In genomic region chr3:54047568-54047967, GRCh38 we compare ENCODE assay signal across 20 cellular contexts.
DNase-seq lines count a peak whose midpoint lies in the region; ATAC-seq, FAIRE-seq and TF ChIP-seq lines count a peak whose summit lies in the region.
"Had no signal": no experiment of that assay in that cellular context is flagged by ENCODE, and none has a peak within 500 bp of the region (broad histone marks: within the 10 kb centered on the region; RNA-seq: fewer than 3 reads in every experiment).

No MANE protein-coding gene starts in this region.

- no peak overlapping the region for H2AFZ ChIP-seq in hepatocyte

- FAIRE-seq in bronchial epithelial cell (lab: Jason Lieb, UNC): no peak
- FAIRE-seq: GM18507 had no signal

- no peaks in the 10 kb centered on the region for H3K27me3 ChIP-seq in BLaER1 treated with 17β-estradiol and CSF1 and Interleukin-3, amounts not matched to agents 10 nM and 100 nM
- H3K27me3 ChIP-seq in bronchial epithelial cell (ENCODE audit: control insufficient read depth, insufficient read depth, low read length) (no peaks in the 10 kb centered on the region), hepatocyte (peaks cover 7% of the 10 kb centered on the region)

- no peak for ATAC-seq in stimulated activated naive B cell treated with anti-CD40 and anti-IgM and Interleukin-4, amounts not matched to agents 10 μg/mL and 1 μg/mL and 100 μg/mL, for 72 hours (replicated peaks)

- DNase-seq in M059J (ENCODE audit: low read depth) (peak; percentile 29), bronchial epithelial cell (ENCODE audit: low read depth) (peak; percentile 59), hepatocyte (ENCODE audit: low spot score) (no peak), KG1 (lab: John Stamatoyannopoulos, UW) (no peak), EL (no peak)
- DNase-seq in stimulated activated naive B cell treated with anti-CD40 and anti-IgM and Interleukin-4, amounts not matched to agents 10 μg/mL and 1 μg/mL and 100 μg/mL, for 72 hours: no peak
- DNase-seq: DMS153, DND-41, H7, KBM-7, NCI-H1092, NCI-H1417 treated with DMSO at 0.1 percent for 48 hours, NCI-H1694 treated with DMSO at 0.1 percent for 48 hours, NCI-H2081, NCI-H2227 treated with DMSO at 0.1 percent for 48 hours, NCI-H526 treated with DMSO at 0.1 percent for 48 hours, SHP77 treated with DMSO at 0.1 percent for 48 hours had no signal

- TF ChIP-seq CTCF in bronchial epithelial cell (IDR thresholded peaks at IDR 0.05; ENCODE audit: insufficient read depth, low read length, severe bottlenecking): no peak
- no peak for TF ChIP-seq CTCF in hepatocyte (IDR thresholded peaks at IDR 0.05; ENCODE audit: poor library complexity)

- H3K4me3 Mint-ChIP-seq in stimulated activated naive B cell treated with anti-CD40 and anti-IgM and Interleukin-4, amounts not matched to agents 10 μg/mL and 1 μg/mL and 100 μg/mL, for 72 hours: no peak overlapping the region

- no peak overlapping the region for H3K4me3 ChIP-seq in BLaER1 treated with 17β-estradiol and CSF1 and Interleukin-3, amounts not matched to agents 10 nM and 100 nM
- no peak overlapping the region for H3K4me3 ChIP-seq in bronchial epithelial cell (ENCODE audit: low read depth, low read length)
- H3K4me3 ChIP-seq in hepatocyte: no peak overlapping the region
- H3K4me3 ChIP-seq: SK-N-MC had no signal

- H3K9ac ChIP-seq in BLaER1 treated with 17β-estradiol and CSF1 and Interleukin-3, amounts not matched to agents 10 nM and 100 nM: peak overlapping the region in 2 of 11 experiments; percentile 60 to 69; a peak in 3 of 22 replicates

- 74% methylated on average over 5 of the region's 5 CpGs for WGBS in hepatocyte (ENCODE audit: low lambda C conversion rate, missing lambda C conversion rate)

- H3K27me3 Mint-ChIP-seq in stimulated activated naive B cell treated with anti-CD40 and anti-IgM and Interleukin-4, amounts not matched to agents 10 μg/mL and 1 μg/mL and 100 μg/mL, for 72 hours: no peaks in the 10 kb centered on the region

- no peaks in the 10 kb centered on the region for H3K36me3 ChIP-seq in BLaER1 treated with 17β-estradiol and CSF1 and Interleukin-3, amounts not matched to agents 10 nM and 100 nM
- H3K36me3 ChIP-seq in bronchial epithelial cell (ENCODE audit: control insufficient read depth, insufficient read depth, low read length): no peaks in the 10 kb centered on the region
- no peaks in the 10 kb centered on the region for H3K36me3 ChIP-seq in hepatocyte (replicated peaks; ENCODE audit: insufficient read depth, low read depth)

- peak overlapping the region; percentile 49 to 84 (median 71) for H3K4me2 ChIP-seq in BLaER1 treated with 17β-estradiol and CSF1 and Interleukin-3, amounts not matched to agents 10 nM and 100 nM
- H3K4me2 ChIP-seq in hepatocyte: no peak overlapping the region

- no peaks in the 10 kb centered on the region for H3K9me2 ChIP-seq in hepatocyte (replicated peaks; ENCODE audit: insufficient read depth)

- no peaks in the 10 kb centered on the region for H3K79me2 ChIP-seq in hepatocyte

- H3K4me1 Mint-ChIP-seq in stimulated activated naive B cell treated with anti-CD40 and anti-IgM and Interleukin-4, amounts not matched to agents 10 μg/mL and 1 μg/mL and 100 μg/mL, for 72 hours: no peaks in the 10 kb centered on the region

- no peaks in the 10 kb centered on the region for H3K9me3 Mint-ChIP-seq in stimulated activated naive B cell treated with anti-CD40 and anti-IgM and Interleukin-4, amounts not matched to agents 10 μg/mL and 1 μg/mL and 100 μg/mL, for 72 hours

- H4K20me1 ChIP-seq in BLaER1 treated with 17β-estradiol and CSF1 and Interleukin-3, amounts not matched to agents 10 nM and 100 nM: no peaks in the 10 kb centered on the region
- H4K20me1 ChIP-seq in hepatocyte (ENCODE audit: insufficient read depth, poor library complexity, severe bottlenecking): no peaks in the 10 kb centered on the region

- H3K9me3 ChIP-seq in BLaER1 treated with 17β-estradiol and CSF1 and Interleukin-3, amounts not matched to agents 10 nM and 100 nM (replicated peaks in 1 of 11): peaks cover 0 to 11% (median 0%) of the 10 kb centered on the region in 11 experiments; a peak in 2 of 22 replicates
- no peaks in the 10 kb centered on the region for H3K9me3 ChIP-seq in hepatocyte (ENCODE audit: low read depth)

- H3K27ac Mint-ChIP-seq in stimulated activated naive B cell treated with anti-CD40 and anti-IgM and Interleukin-4, amounts not matched to agents 10 μg/mL and 1 μg/mL and 100 μg/mL, for 72 hours: no peak overlapping the region

- peaks cover 31 to 99% (median 35%) of the 10 kb centered on the region in 10 experiments for H3K4me1 ChIP-seq in BLaER1 treated with 17β-estradiol and CSF1 and Interleukin-3, amounts not matched to agents 10 nM and 100 nM
- H3K4me1 ChIP-seq in hepatocyte (ENCODE audit: insufficient read depth): peaks cover 10% of the 10 kb centered on the region

- peak overlapping the region in 3 of 11 experiments; percentile 57 to 87 (median 86); a peak in 6 of 22 replicates for H3K27ac ChIP-seq in BLaER1 treated with 17β-estradiol and CSF1 and Interleukin-3, amounts not matched to agents 10 nM and 100 nM
- H3K27ac ChIP-seq in hepatocyte: peak overlapping the region; percentile 38
- H3K27ac ChIP-seq: SK-N-MC had no signal

- H3K36me3 Mint-ChIP-seq in stimulated activated naive B cell treated with anti-CD40 and anti-IgM and Interleukin-4, amounts not matched to agents 10 μg/mL and 1 μg/mL and 100 μg/mL, for 72 hours: no peaks in the 10 kb centered on the region

Comparison
In these comparisons a context has a peak if more than half of its experiments do, and no peak if none do; other contexts are left out.
1. DNase-seq: peak in M059J (single experiment) and bronchial epithelial cell (single experiment); none in hepatocyte (single experiment), KG1 (single experiment), stimulated activated naive B cell treated with anti-CD40 and anti-IgM and Interleukin-4, amounts not matched to agents 10 μg/mL and 1 μg/mL and 100 μg/mL, for 72 hours (single experiment) and EL (single experiment).